ENCODE assay signal across 22 cellular contexts in genomic region chr12:23063206-23063605, GRCh38.
DNase-seq lines count a peak whose midpoint lies in the region; ATAC-seq, FAIRE-seq and TF ChIP-seq lines count a peak whose summit lies in the region.
"Had no signal": no experiment of that assay in that cellular context is flagged by ENCODE, and none has a peak within 500 bp of the region (broad histone marks: within the 10 kb centered on the region; RNA-seq: fewer than 3 reads in every experiment).

No MANE protein-coding gene starts in this region.

- TF ChIP-seq RAD21 in HepG2 (CRISPR knock-in tag; IDR thresholded peaks at IDR 0.05), result no peak
- no peak for TF ChIP-seq RAD21 in K562 (CRISPR knock-in tag; conservative IDR thresholded peaks at IDR 0.05 in 1 of 2, IDR thresholded peaks at IDR 0.05 in 1 of 2)

- no peak for DNase-seq in HepG2 (ENCODE audit: low spot score)
- DNase-seq in right lobe of liver, result no peak
- DNase-seq in K562 (ENCODE audit: extremely low read depth in 1 of 4, low spot score in 3 of 4), result no peak
- DNase-seq in psoas muscle, result no peak
- DNase-seq: ACHN; BE2C; C1 segment of cervical spinal cord; CD4-positive, alpha-beta memory T cell; CD4-positive, CD25-positive, alpha-beta regulatory T cell; CD8-positive, alpha-beta memory T cell; COR-L47; DMS 273 treated with DMSO at 0.1 percent for 48 hours; DMS153; DMS53; DMS79 treated with DMSO at 0.1 percent for 48 hours; GF-D8 had no signal

- H3K4me3 ChIP-seq in HepG2 (replicated peaks in 1 of 3; ENCODE audit: insufficient read depth in 1 of 3, low read depth in 2 of 3, low read length in 3 of 3) (no peak overlapping the region), right lobe of liver (no peak overlapping the region), K562 (no peak overlapping the region), psoas muscle (no peak overlapping the region)
- H3K4me3 ChIP-seq: BLaER1 had no signal

- H3K9me1 ChIP-seq in K562 (ENCODE audit: control insufficient read depth, insufficient read depth, low read length), result no peaks in the 10 kb centered on the region

- H3K9ac ChIP-seq in HepG2 (ENCODE audit: insufficient read depth, low read depth, low read length) (no peak overlapping the region), K562 (ENCODE audit: insufficient read depth in 1 of 2, low read depth in 2 of 2, low read length in 2 of 2) (no peak overlapping the region)
- H3K9ac ChIP-seq: BLaER1 had no signal

- no peak for TF ChIP-seq EP300 in HepG2 (IDR thresholded peaks at IDR 0.05; ENCODE audit: low read depth in 2 of 2, low read length in 2 of 2)
- no peak for TF ChIP-seq EP300 in HepG2 (CRISPR knock-in tag; IDR thresholded peaks at IDR 0.05; ENCODE audit: borderline replicate concordance)
- no peak for TF ChIP-seq EP300 in K562 (IDR thresholded peaks at IDR 0.05; ENCODE audit: low read length)

- CTCF ChIA-PET in HepG2 (lab: Yijun Ruan, JAX; ENCODE audit: low intra/inter-chr PET ratio, low total read pairs) (no interaction called here), K562 (lab: Yijun Ruan, JAX; ENCODE audit: low intra/inter-chr PET ratio) (no interaction called here)

- no peak overlapping the region for H2AFZ ChIP-seq in HepG2 (ENCODE audit: low read length)
- H2AFZ ChIP-seq in K562 (ENCODE audit: low read depth, low read length), result no peak overlapping the region

- BruUV-seq in HepG2 (replicated peaks; lab: Mats Ljungman, UMichigan) (no TSS peak), K562 (replicated peaks; lab: Mats Ljungman, UMichigan) (no TSS peak)

- H4K20me1 ChIP-seq in HepG2 (ENCODE audit: insufficient read depth, low read length) (no peaks in the 10 kb centered on the region), K562 (replicated peaks; ENCODE audit: control insufficient read depth, insufficient read depth, low read length) (no peaks in the 10 kb centered on the region)
- H4K20me1 ChIP-seq: BLaER1 had no signal

- H3K36me3 ChIP-seq in HepG2 (replicated peaks in 1 of 2; ENCODE audit: control insufficient read depth in 1 of 2, insufficient read depth in 2 of 2, low read length in 2 of 2), result no peaks in the 10 kb centered on the region
- no peaks in the 10 kb centered on the region for H3K36me3 ChIP-seq in right lobe of liver
- no peaks in the 10 kb centered on the region for H3K36me3 ChIP-seq in K562 (ENCODE audit: control insufficient read depth, insufficient read depth, low read length)
- no peaks in the 10 kb centered on the region for H3K36me3 ChIP-seq in psoas muscle (ENCODE audit: insufficient read depth in 1 of 2, low read depth in 1 of 2)
- H3K36me3 ChIP-seq: BE2C, BLaER1 had no signal

- H3K27ac ChIP-seq in HepG2 (ENCODE audit: extremely low read length, insufficient read depth, low read length) (no peak overlapping the region), right lobe of liver (no peak overlapping the region), K562 (ENCODE audit: extremely low read depth, low read depth, low read length) (no peak overlapping the region), psoas muscle (no peak overlapping the region)
- H3K27ac ChIP-seq: 22Rv1, BLaER1 had no signal

- in situ Hi-C loops in HepG2 (cut with HindIII; ENCODE audit: extremely low pct_ligation_motif_present, low pct_unique_long_range_greater_than_20kb), result no loop called here
- in situ Hi-C loops in K562 (cut with MboI), result no loop called here

- H3K27me3 ChIP-seq in HepG2 (ENCODE audit: control insufficient read depth in 1 of 2, insufficient read depth in 2 of 2, low read length in 2 of 2) (no peaks in the 10 kb centered on the region; a peak in 1 of 5 replicates), right lobe of liver (no peaks in the 10 kb centered on the region), K562 (ENCODE audit: control insufficient read depth in 2 of 2, insufficient read depth in 2 of 2, low read length in 2 of 2) (no peaks in the 10 kb centered on the region), psoas muscle (ENCODE audit: insufficient read depth in 3 of 3, low read length in 2 of 3) (no peaks in the 10 kb centered on the region)
- H3K27me3 ChIP-seq: BE2C, BLaER1 had no signal

- H3K9me3 ChIP-seq in HepG2 (ENCODE audit: low read length), result no peaks in the 10 kb centered on the region
- H3K9me3 ChIP-seq in right lobe of liver, result no peaks in the 10 kb centered on the region
- H3K9me3 ChIP-seq in K562 (replicated peaks; ENCODE audit: control insufficient read depth, insufficient read depth, low read depth, low read length), result no peaks in the 10 kb centered on the region
- H3K9me3 ChIP-seq in psoas muscle, result no peaks in the 10 kb centered on the region
- H3K9me3 ChIP-seq: BE2C, BLaER1 had no signal

- POLR2A ChIA-PET in HepG2 (lab: Yijun Ruan, JAX), result no interaction called here
- POLR2A ChIA-PET in K562 (lab: Yijun Ruan, JAX), result no interaction called here

- FAIRE-seq in HepG2 (lab: Jason Lieb, UNC) (no peak), K562 (lab: Jason Lieb, UNC) (no peak)
- FAIRE-seq: G401.6, GM12891, GM18507 had no signal

- intact Hi-C loops in HepG2 (cut with micrococcal nuclease; ENCODE audit: unreplicated experiment) (no loop called here), right lobe of liver (cut with DNase I) (no loop called here), K562 (cut with micrococcal nuclease) (no loop called here), psoas muscle (cut with DNase I) (no loop called here)

- 25% methylated on average over 3 of the region's 3 CpGs for WGBS in HepG2 (ENCODE audit: low lambda C conversion rate)
- WGBS in right lobe of liver (ENCODE audit: insufficient coverage, low coverage, low lambda C conversion rate, missing lambda C conversion rate), result 65% methylated on average over 3 of the region's 3 CpGs
- WGBS in K562 (ENCODE audit: insufficient coverage, low coverage, missing lambda C conversion rate), result 39% methylated on average over 3 of the region's 3 CpGs
- 75 to 77% (median 77%) methylated on average over 3 of the region's 3 CpGs for WGBS in psoas muscle, 3 donors

- no peaks in the 10 kb centered on the region for H3K4me1 ChIP-seq in HepG2 (ENCODE audit: insufficient read depth, low read length)
- H3K4me1 ChIP-seq in right lobe of liver, result no peaks in the 10 kb centered on the region
- no peaks in the 10 kb centered on the region for H3K4me1 ChIP-seq in K562 (replicated peaks in 1 of 2; ENCODE audit: control insufficient read depth in 2 of 2, insufficient read depth in 2 of 2, low read length in 2 of 2)
- no peaks in the 10 kb centered on the region for H3K4me1 ChIP-seq in psoas muscle
- H3K4me1 ChIP-seq: BLaER1 had no signal

- TF ChIP-seq POLR2A in HepG2 (IDR thresholded peaks at IDR 0.05; ENCODE audit: insufficient read depth in 1 of 2, low read depth in 2 of 2, low read length in 2 of 2), result no peak
- TF ChIP-seq POLR2A in right lobe of liver (IDR thresholded peaks at IDR 0.05), result no peak
- no peak for TF ChIP-seq POLR2A in K562 (conservative IDR thresholded peaks at IDR 0.05)

- ATAC-seq in HepG2, result no peak
- ATAC-seq in right lobe of liver, result no peak
- ATAC-seq in K562, result no peak
- ATAC-seq in GM18502 (IDR thresholded peaks at IDR 0.05; ENCODE audit: poor library complexity, unreplicated experiment), result no peak
- no peak for ATAC-seq in psoas muscle

- H3K4me2 ChIP-seq in HepG2 (ENCODE audit: low read depth, low read length), result no peak overlapping the region
- H3K4me2 ChIP-seq in K562 (ENCODE audit: insufficient read depth, low read length), result no peak overlapping the region
- H3K4me2 ChIP-seq: BLaER1 had no signal

- TF ChIP-seq CTCF in HepG2 (CRISPR knock-in tag; IDR thresholded peaks at IDR 0.05), result no peak
- TF ChIP-seq CTCF in right lobe of liver (IDR thresholded peaks at IDR 0.05), result no peak
- TF ChIP-seq CTCF in K562 (IDR thresholded peaks at IDR 0.05 in 2 of 3, conservative IDR thresholded peaks at IDR 0.05 in 1 of 3; ENCODE audit: insufficient read depth in 2 of 3, low read depth in 1 of 3, low read length in 3 of 3), result no peak
- TF ChIP-seq CTCF in psoas muscle (IDR thresholded peaks at IDR 0.05), result no peak

- H3K79me2 ChIP-seq in HepG2 (ENCODE audit: insufficient read depth, low read length) (no peaks in the 10 kb centered on the region), K562 (ENCODE audit: control insufficient read depth, insufficient read depth, low read length) (no peaks in the 10 kb centered on the region)

TF ChIP-seq in HepG2, 621 proteins besides CTCF, POLR2A, EP300 and RAD21 (continues in another document):
- peak; percentile 86 to 94 for TF ChIP-seq MAFK (conservative IDR thresholded peaks at IDR 0.05 in 1 of 2, IDR thresholded peaks at IDR 0.05 in 1 of 2; ENCODE audit: low read length in 2 of 2)
- no peak for TF ChIP-seq CREM (IDR thresholded peaks at IDR 0.05)
- TF ChIP-seq CREM (CRISPR knock-in tag; IDR thresholded peaks at IDR 0.05), result no peak
- no peak for TF ChIP-seq ZNF562 (CRISPR knock-in tag; IDR thresholded peaks at IDR 0.05; ENCODE audit: borderline replicate concordance)
- TF ChIP-seq ATF2 (CRISPR knock-in tag; IDR thresholded peaks at IDR 0.05), result no peak

TF ChIP-seq in K562, 482 proteins besides CTCF, POLR2A, EP300 and RAD21:
- TF ChIP-seq MAFF (IDR thresholded peaks at IDR 0.05; ENCODE audit: low read length) (peak; percentile 81), CHAMP1 (IDR thresholded peaks at IDR 0.05) (no peak), PYGO2 (tag; IDR thresholded peaks at IDR 0.05) (no peak), ZNF316 (IDR thresholded peaks at IDR 0.05) (peak; percentile 80), E2F3 (CRISPR knock-in tag; IDR thresholded peaks at IDR 0.05) (no peak), MAFK (IDR thresholded peaks at IDR 0.05; ENCODE audit: low read length) (peak; percentile 81), ZNF232 (CRISPR knock-in tag; IDR thresholded peaks at IDR 0.05) (no peak), MAFG (tag; conservative IDR thresholded peaks at IDR 0.05) (peak; percentile 61), ZNF695 (CRISPR knock-in tag; IDR thresholded peaks at IDR 0.05) (no peak), C11orf30 (IDR thresholded peaks at IDR 0.05; ENCODE audit: low read depth) (peak; percentile 50; the same call in 1 of the 2 replicates)
TF ChIP-seq in K562: peak in this region for 5.

Comparison
In these comparisons a context has a peak if more than half of its experiments do, and no peak if none do; other contexts are left out.
1. Of the 241 proteins assayed by ChIP-seq in both HepG2 and K562: peak only in HepG2: none; only in K562: MAFG; in both: MAFF and MAFK; in neither: 238.